In the genomic region with DNA sequence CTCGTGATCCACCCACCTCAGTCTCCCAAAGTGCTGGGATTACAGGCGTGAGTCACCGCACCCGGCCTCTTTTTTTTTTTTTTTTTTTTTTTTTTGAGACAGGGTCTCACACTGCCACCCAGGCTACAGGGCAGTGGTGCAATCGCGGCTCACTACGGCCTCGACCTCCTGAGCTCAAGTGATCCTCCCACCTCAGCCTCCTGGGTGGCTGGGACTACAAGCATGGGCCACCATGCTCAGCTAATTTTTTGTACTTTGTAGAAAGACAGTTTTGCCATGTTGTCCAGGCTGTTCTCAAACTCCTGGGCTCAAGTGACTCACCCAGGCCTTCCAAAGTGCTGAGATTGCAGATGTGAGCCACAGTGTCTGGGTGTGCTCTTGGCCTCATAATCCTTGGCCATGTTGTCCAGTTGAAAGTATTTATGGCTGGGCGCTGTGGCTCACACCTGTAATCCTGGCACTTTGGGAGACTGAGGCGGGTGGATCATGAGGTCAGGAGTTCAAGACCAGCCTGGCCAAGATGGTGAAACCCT, we compare ENCODE assay signal across 4 cellular contexts. TPM values are rescaled to one million over a fixed set of nuclear protein-coding genes. Genes with fewer than 3 reads are reported as not detected.
"Had no signal": no experiment of that assay in that cellular context is flagged by ENCODE, and none has a peak within 500 bp of the region (broad histone marks: within the 10 kb centered on the region; RNA-seq: fewer than 3 reads in every experiment).

No MANE protein-coding gene starts in this region.

RNA-seq across cellular contexts. Expression of a gene that starts 41.3 kb away (rescaled TPM):
- total RNA-seq: NCI-H460; PC-9; Right ventricle myocardium superior; T-helper 1 cell treated with Interleukin-12 subunit alpha and Interleukin-12 subunit beta and Interleukin-4 antibody, amounts not matched to agents 30 ng/mL and 1 ng/mL, for 36 hours had no signal
